ENCODE assay signal across 22 cellular contexts in genomic region chr5:15719784-15720183, GRCh38.
DNase-seq lines count a peak whose midpoint lies in the region; ATAC-seq, FAIRE-seq and TF ChIP-seq lines count a peak whose summit lies in the region.
"Had no signal": no experiment of that assay in that cellular context is flagged by ENCODE, and none has a peak within 500 bp of the region (broad histone marks: within the 10 kb centered on the region; RNA-seq: fewer than 3 reads in every experiment).

No MANE protein-coding gene starts in this region.

- no peak overlapping the region for H2BK12ac ChIP-seq in H1 (ENCODE audit: low read depth, low read length)
- no peak overlapping the region for H2BK12ac ChIP-seq in mesenchymal stem cell (ENCODE audit: low read length in 2 of 2)

- H2BK120ac ChIP-seq in H1 (replicated peaks; ENCODE audit: low read depth, low read length) (no peak overlapping the region), mesenchymal stem cell (ENCODE audit: low read depth, low read length) (no peak overlapping the region)

- no peak for TF ChIP-seq EP300 in H1 (IDR thresholded peaks at IDR 0.05; ENCODE audit: borderline replicate concordance in 1 of 2, low read depth in 2 of 2, low read length in 2 of 2)

- H3K4me3 ChIP-seq in H1 (ENCODE audit: extremely low read depth in 1 of 4, insufficient read depth in 2 of 4, low read depth in 3 of 4, low read length in 4 of 4): no peak overlapping the region
- H3K4me3 ChIP-seq in mesenchymal stem cell (ENCODE audit: insufficient read depth in 1 of 2, low read depth in 1 of 2, low read length in 2 of 2): no peak overlapping the region
- no peak overlapping the region for H3K4me3 ChIP-seq in mucosa of descending colon
- H3K4me3 ChIP-seq: PC-9, SK-N-MC, upper lobe of left lung had no signal

- H2AK5ac ChIP-seq in H1 (ENCODE audit: low read depth, low read length) (no peak overlapping the region), mesenchymal stem cell (ENCODE audit: low read length, severe bottlenecking) (no peak overlapping the region)

- CTCF ChIA-PET in H1 (lab: Charles Lee; ENCODE audit: partially characterized antibody): interaction anchor here (1.0 to 1.1 kb wide), 2 partner anchors 9 to 37 kb away, joined by 3 to 5 read pairs; no protein-coding TSS in a partner anchor

- H3K79me1 ChIP-seq in H1 (ENCODE audit: low read depth, low read length) (no peaks in the 10 kb centered on the region; the same call in 1 of the 2 replicates), mesenchymal stem cell (replicated peaks; ENCODE audit: low read length, poor library complexity, severe bottlenecking) (peaks cover 14% of the 10 kb centered on the region)

- TF ChIP-seq POLR2A in H1 (IDR thresholded peaks at IDR 0.05; ENCODE audit: control extremely low read depth in 1 of 2, low read depth in 2 of 2, low read length in 2 of 2): no peak

- H3K23me2 ChIP-seq in H1 (ENCODE audit: low read depth, low read length): no peaks in the 10 kb centered on the region

- ATAC-seq in mucosa of descending colon: no peak
- ATAC-seq: activated CD4-positive, CD25-positive, alpha-beta regulatory T cell treated with anti-CD3 and anti-CD28 coated beads, Interleukin-2, amount 50 U/mL, for 24 hours; naive thymus-derived CD4-positive, alpha-beta T cell; stimulated activated naive CD8-positive, alpha-beta T cell treated with anti-CD3 and anti-CD28 coated beads, Interleukin-15, amount 100 ng/mL, for 72 hours had no signal

- H2AFZ ChIP-seq in H1 (ENCODE audit: low read length): no peak overlapping the region
- no peak overlapping the region for H2AFZ ChIP-seq in mesenchymal stem cell (ENCODE audit: low read depth, low read length)
- H2AFZ ChIP-seq: parathyroid adenoma, PC-9 had no signal

- H3K23ac ChIP-seq in H1 (ENCODE audit: insufficient read length) (no peak overlapping the region), mesenchymal stem cell (ENCODE audit: low read length in 2 of 2) (no peak overlapping the region)

- H2BK20ac ChIP-seq in H1 (ENCODE audit: low read length): no peak overlapping the region

- TF ChIP-seq CTCF in H1 (IDR thresholded peaks at IDR 0.05; ENCODE audit: control extremely low read depth in 1 of 3, insufficient read depth in 1 of 3, low read depth in 1 of 3, low read length in 3 of 3): no peak
- no peak for TF ChIP-seq CTCF in mucosa of descending colon (IDR thresholded peaks at IDR 0.05)

- peak; percentile 1 for DNase-seq in ELR (ENCODE audit: low read depth)
- DNase-seq in NCI-H1105 (lab: John Stamatoyannopoulos, UW): peak; percentile 56
- DNase-seq in H1 (ENCODE audit: low read depth in 1 of 2, low spot score in 2 of 2): no peak
- peak; percentile 5 for DNase-seq in mesenchymal stem cell
- DNase-seq in mucosa of descending colon: no peak
- no peak for DNase-seq in NAMALWA (ENCODE audit: low spot score)
- DNase-seq in dedifferentiated amniotic fluid mesenchymal stem cell (ENCODE audit: extremely low spot score): no peak
- DNase-seq in NCI-H510A (lab: John Stamatoyannopoulos, UW): no peak
- DNase-seq: activated naive CD8-positive, alpha-beta T cell treated with anti-CD3 and anti-CD28 coated beads for 36 hours; Caco-2; naive thymus-derived CD4-positive, alpha-beta T cell; NCI-H774; PC-9; stimulated activated CD4-positive, alpha-beta T cell treated with anti-CD3 and anti-CD28 coated beads, Interleukin-4, amount 100 ng/mL, for 1 hour; stimulated activated naive CD8-positive, alpha-beta T cell treated with anti-CD3 and anti-CD28 coated beads, Interleukin-15, amount 100 ng/mL, for 72 hours; T1000; upper lobe of left lung had no signal

- no peak overlapping the region for H2BK15ac ChIP-seq in H1 (ENCODE audit: low read length)
- no peak overlapping the region for H2BK15ac ChIP-seq in mesenchymal stem cell (ENCODE audit: low read depth, poor library complexity, severe bottlenecking)

- H4K91ac ChIP-seq in H1 (replicated peaks; ENCODE audit: insufficient read length, low read length): no peak overlapping the region
- H4K91ac ChIP-seq in mesenchymal stem cell (ENCODE audit: low read length): no peak overlapping the region

- H3K56ac ChIP-seq in H1 (replicated peaks; ENCODE audit: insufficient read length, low read depth, low read length): no peak overlapping the region

- H3K27ac ChIP-seq in H1 (ENCODE audit: low read depth, low read length) (no peak overlapping the region), mesenchymal stem cell (ENCODE audit: low read length, poor library complexity, severe bottlenecking) (no peak overlapping the region)
- H3K27ac ChIP-seq: parathyroid adenoma, PC-9, SK-N-MC, upper lobe of left lung had no signal

- 0 out of 4 replicates have a peak, but pooled peaks cover 0 to 5% of the 10 kb centered on the region in 2 experiments for H3K79me2 ChIP-seq in H1 (ENCODE audit: control insufficient read depth in 1 of 2, insufficient read depth in 2 of 2, low read length in 2 of 2)
- H3K79me2 ChIP-seq: parathyroid adenoma had no signal

- H2BK5ac ChIP-seq in H1 (ENCODE audit: low read depth, low read length) (no peak overlapping the region), mesenchymal stem cell (ENCODE audit: low read depth, low read length, poor library complexity, severe bottlenecking) (no peak overlapping the region)

- H4K20me1 ChIP-seq in H1 (replicated peaks in 1 of 2; ENCODE audit: control insufficient read depth in 1 of 2, insufficient read depth in 2 of 2, low read length in 2 of 2): no peaks in the 10 kb centered on the region

- no peaks in the 10 kb centered on the region for H3K36me3 ChIP-seq in H1 (ENCODE audit: control insufficient read depth in 2 of 4, insufficient read depth in 4 of 4, low read length in 3 of 4)
- no peaks in the 10 kb centered on the region for H3K36me3 ChIP-seq in mesenchymal stem cell (ENCODE audit: control insufficient read depth in 1 of 2, insufficient read depth in 2 of 2, low read depth in 1 of 2, low read length in 2 of 2)
- no peaks in the 10 kb centered on the region for H3K36me3 ChIP-seq in mucosa of descending colon (ENCODE audit: low read depth)
- H3K36me3 ChIP-seq: upper lobe of left lung had no signal

- POLR2A ChIA-PET in H1 (lab: Charles Lee; ENCODE audit: partially characterized antibody): no interaction called here

- H3K9ac ChIP-seq in H1 (replicated peaks in 1 of 4; ENCODE audit: extremely low read depth in 1 of 4, low read depth in 3 of 4, low read length in 3 of 4): peak overlapping the region in 1 of 4 experiments; percentile 34; a peak in 1 of 7 replicates
- H3K9ac ChIP-seq in mesenchymal stem cell (ENCODE audit: low read length): peak overlapping the region; percentile 74
- H3K9ac ChIP-seq: parathyroid adenoma had no signal

- WGBS in H1 (ENCODE audit: extremely low coverage in 1 of 2, insufficient coverage in 1 of 2, insufficient read length in 1 of 2, insufficient replicate concordance in 2 of 2, low coverage in 1 of 2, low lambda C conversion rate in 2 of 2, missing lambda C conversion rate in 1 of 2), 2 experiments: 79% methylated on average over 4 of the region's 4 CpGs; no CpG with 5 or more reads in 1 of the 2 experiments
- 56% methylated on average over 2 of the region's 4 CpGs for WGBS in mesenchymal stem cell

- no peak overlapping the region for H3K4me2 ChIP-seq in H1 (ENCODE audit: insufficient read depth in 1 of 2, low read depth in 2 of 2, low read length in 2 of 2)
- no peak overlapping the region for H3K4me2 ChIP-seq in mesenchymal stem cell (ENCODE audit: low read length, poor library complexity, severe bottlenecking)
- H3K4me2 ChIP-seq: PC-9 had no signal

- H3K27me3 ChIP-seq in H1 (replicated peaks in 1 of 4; ENCODE audit: control insufficient read depth in 3 of 4, extremely low read depth in 1 of 4, insufficient read depth in 3 of 4, low read length in 3 of 4) (no peaks in the 10 kb centered on the region), mesenchymal stem cell (ENCODE audit: control insufficient read depth in 1 of 2, insufficient read depth in 1 of 2, low read length in 2 of 2) (no peaks in the 10 kb centered on the region)
- H3K27me3 ChIP-seq: upper lobe of left lung had no signal

- no peak for TF ChIP-seq RAD21 in H1 (IDR thresholded peaks at IDR 0.05 in 1 of 2, conservative IDR thresholded peaks at IDR 0.05 in 1 of 2; ENCODE audit: low read depth in 2 of 2, low read length in 2 of 2)

- no peak overlapping the region for H4K5ac ChIP-seq in H1 (ENCODE audit: insufficient read length, low read depth, low read length)

- H3K4me1 ChIP-seq in H1 (replicated peaks in 1 of 4; ENCODE audit: control insufficient read depth in 3 of 4, insufficient read depth in 4 of 4, low read length in 3 of 4): peaks cover 0 to 9% (median 7%) of the 10 kb centered on the region in 4 experiments; a peak in 2 of 7 replicates
- peaks cover 1% of the 10 kb centered on the region for H3K4me1 ChIP-seq in mesenchymal stem cell (ENCODE audit: control insufficient read depth, insufficient read depth, low read depth, low read length)
- no peaks in the 10 kb centered on the region for H3K4me1 ChIP-seq in mucosa of descending colon (ENCODE audit: low read depth)
- H3K4me1 ChIP-seq: Caco-2, parathyroid adenoma had no signal

- H3K4ac ChIP-seq in H1 (replicated peaks; ENCODE audit: insufficient read length, low read depth, low read length): no peak overlapping the region
- H3K4ac ChIP-seq in mesenchymal stem cell (ENCODE audit: low read depth in 1 of 2, low read length in 2 of 2): no peak overlapping the region

- peak; percentile 48 for FAIRE-seq in H1 (lab: Jason Lieb, UNC)
- FAIRE-seq: colon, GM19239 had no signal

- H3K14ac ChIP-seq in H1 (ENCODE audit: insufficient read length) (no peak overlapping the region), mesenchymal stem cell (ENCODE audit: low read length in 2 of 2) (no peak overlapping the region)

- intact Hi-C loops in mucosa of descending colon (cut with DNase I, micrococcal nuclease): no loop called here

- H3K9me3 ChIP-seq in H1 (ENCODE audit: insufficient read depth in 2 of 2, low read depth in 1 of 2, low read length in 1 of 2) (no peaks in the 10 kb centered on the region), mesenchymal stem cell (ENCODE audit: control insufficient read depth, low read length) (peaks cover 3% of the 10 kb centered on the region), mucosa of descending colon (no peaks in the 10 kb centered on the region)
- H3K9me3 ChIP-seq: Caco-2 had no signal

- H4K8ac ChIP-seq in H1 (ENCODE audit: extremely low read depth, insufficient read depth, low read length) (no peak overlapping the region), mesenchymal stem cell (ENCODE audit: low read length) (no peak overlapping the region)

- H3K18ac ChIP-seq in H1 (ENCODE audit: extremely low read depth, low read length): no peak overlapping the region
- no peak overlapping the region for H3K18ac ChIP-seq in mesenchymal stem cell (ENCODE audit: low read depth in 1 of 2, low read length in 2 of 2)

TF ChIP-seq in H1, 55 proteins besides CTCF, POLR2A, EP300 and RAD21 (continues in another document):
- no peak for TF ChIP-seq KDM4A (IDR thresholded peaks at IDR 0.05; ENCODE audit: low read depth, low read length, severe bottlenecking)
- TF ChIP-seq MAX (IDR thresholded peaks at IDR 0.05): no peak
- no peak for TF ChIP-seq CBX8 (IDR thresholded peaks at IDR 0.05; ENCODE audit: borderline replicate concordance, low read depth, low read length)
- no peak for TF ChIP-seq CEBPB (IDR thresholded peaks at IDR 0.05; ENCODE audit: low read depth, low read length)

Comparison
In these comparisons a context has a peak if more than half of its experiments do, and no peak if none do; other contexts are left out.
1. DNase-seq: peak in ELR (single experiment), NCI-H1105 (single experiment) and mesenchymal stem cell (single experiment); none in H1 (0 of 2), mucosa of descending colon (0 of 3), NAMALWA (single experiment), dedifferentiated amniotic fluid mesenchymal stem cell (single experiment) and NCI-H510A (single experiment).